1 cellular context compared by ENCODE assay signal in the genomic region with DNA sequence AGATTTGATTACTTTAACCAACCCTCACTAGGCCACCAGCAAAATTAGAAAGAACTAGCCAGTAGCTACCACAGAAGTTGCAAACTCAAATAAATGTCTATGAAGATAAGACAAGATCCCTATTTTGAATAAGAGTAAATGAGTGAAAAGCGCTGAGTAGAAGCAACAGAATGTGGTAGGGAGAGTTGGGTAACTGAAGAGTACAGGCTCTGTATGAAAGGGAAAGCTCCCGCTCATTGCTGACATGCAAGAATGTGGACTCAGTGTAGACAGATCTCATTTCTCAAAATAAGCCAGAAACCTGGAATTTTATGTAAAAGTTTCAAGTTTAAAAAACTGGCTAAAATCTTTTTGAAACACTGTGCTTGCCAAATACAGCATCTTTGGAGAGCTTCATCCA.
TF ChIP-seq lines count a peak whose summit lies in the region.

No MANE protein-coding gene starts in this region.

TF ChIP-seq in WTC11, 78 proteins besides CTCF, POLR2A, EP300 and RAD21 (continued from another document):
- TF ChIP-seq, protein P1, sequence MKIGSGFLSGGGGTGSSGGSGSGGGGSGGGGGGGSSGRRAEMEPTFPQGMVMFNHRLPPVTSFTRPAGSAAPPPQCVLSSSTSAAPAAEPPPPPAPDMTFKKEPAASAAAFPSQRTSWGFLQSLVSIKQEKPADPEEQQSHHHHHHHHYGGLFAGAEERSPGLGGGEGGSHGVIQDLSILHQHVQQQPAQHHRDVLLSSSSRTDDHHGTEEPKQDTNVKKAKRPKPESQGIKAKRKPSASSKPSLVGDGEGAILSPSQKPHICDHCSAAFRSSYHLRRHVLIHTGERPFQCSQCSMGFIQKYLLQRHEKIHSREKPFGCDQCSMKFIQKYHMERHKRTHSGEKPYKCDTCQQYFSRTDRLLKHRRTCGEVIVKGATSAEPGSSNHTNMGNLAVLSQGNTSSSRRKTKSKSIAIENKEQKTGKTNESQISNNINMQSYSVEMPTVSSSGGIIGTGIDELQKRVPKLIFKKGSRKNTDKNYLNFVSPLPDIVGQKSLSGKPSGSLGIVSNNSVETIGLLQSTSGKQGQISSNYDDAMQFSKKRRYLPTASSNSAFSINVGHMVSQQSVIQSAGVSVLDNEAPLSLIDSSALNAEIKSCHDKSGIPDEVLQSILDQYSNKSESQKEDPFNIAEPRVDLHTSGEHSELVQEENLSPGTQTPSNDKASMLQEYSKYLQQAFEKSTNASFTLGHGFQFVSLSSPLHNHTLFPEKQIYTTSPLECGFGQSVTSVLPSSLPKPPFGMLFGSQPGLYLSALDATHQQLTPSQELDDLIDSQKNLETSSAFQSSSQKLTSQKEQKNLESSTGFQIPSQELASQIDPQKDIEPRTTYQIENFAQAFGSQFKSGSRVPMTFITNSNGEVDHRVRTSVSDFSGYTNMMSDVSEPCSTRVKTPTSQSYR (CRISPR knock-in tag; IDR thresholded peaks at IDR 0.05), result no peak
- TF ChIP-seq, protein P2, sequence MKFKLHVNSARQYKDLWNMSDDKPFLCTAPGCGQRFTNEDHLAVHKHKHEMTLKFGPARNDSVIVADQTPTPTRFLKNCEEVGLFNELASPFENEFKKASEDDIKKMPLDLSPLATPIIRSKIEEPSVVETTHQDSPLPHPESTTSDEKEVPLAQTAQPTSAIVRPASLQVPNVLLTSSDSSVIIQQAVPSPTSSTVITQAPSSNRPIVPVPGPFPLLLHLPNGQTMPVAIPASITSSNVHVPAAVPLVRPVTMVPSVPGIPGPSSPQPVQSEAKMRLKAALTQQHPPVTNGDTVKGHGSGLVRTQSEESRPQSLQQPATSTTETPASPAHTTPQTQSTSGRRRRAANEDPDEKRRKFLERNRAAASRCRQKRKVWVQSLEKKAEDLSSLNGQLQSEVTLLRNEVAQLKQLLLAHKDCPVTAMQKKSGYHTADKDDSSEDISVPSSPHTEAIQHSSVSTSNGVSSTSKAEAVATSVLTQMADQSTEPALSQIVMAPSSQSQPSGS (CRISPR knock-in tag; IDR thresholded peaks at IDR 0.05; ENCODE audit: borderline replicate concordance, low read depth), result no peak
- no peak for TF ChIP-seq PRRX2 (CRISPR knock-in tag; IDR thresholded peaks at IDR 0.05)
- TF ChIP-seq ZNF263 (CRISPR knock-in tag; IDR thresholded peaks at IDR 0.05; ENCODE audit: low read depth), result no peak
- TF ChIP-seq FOXK1 (CRISPR knock-in tag; IDR thresholded peaks at IDR 0.05), result no peak
- TF ChIP-seq, protein P3, sequence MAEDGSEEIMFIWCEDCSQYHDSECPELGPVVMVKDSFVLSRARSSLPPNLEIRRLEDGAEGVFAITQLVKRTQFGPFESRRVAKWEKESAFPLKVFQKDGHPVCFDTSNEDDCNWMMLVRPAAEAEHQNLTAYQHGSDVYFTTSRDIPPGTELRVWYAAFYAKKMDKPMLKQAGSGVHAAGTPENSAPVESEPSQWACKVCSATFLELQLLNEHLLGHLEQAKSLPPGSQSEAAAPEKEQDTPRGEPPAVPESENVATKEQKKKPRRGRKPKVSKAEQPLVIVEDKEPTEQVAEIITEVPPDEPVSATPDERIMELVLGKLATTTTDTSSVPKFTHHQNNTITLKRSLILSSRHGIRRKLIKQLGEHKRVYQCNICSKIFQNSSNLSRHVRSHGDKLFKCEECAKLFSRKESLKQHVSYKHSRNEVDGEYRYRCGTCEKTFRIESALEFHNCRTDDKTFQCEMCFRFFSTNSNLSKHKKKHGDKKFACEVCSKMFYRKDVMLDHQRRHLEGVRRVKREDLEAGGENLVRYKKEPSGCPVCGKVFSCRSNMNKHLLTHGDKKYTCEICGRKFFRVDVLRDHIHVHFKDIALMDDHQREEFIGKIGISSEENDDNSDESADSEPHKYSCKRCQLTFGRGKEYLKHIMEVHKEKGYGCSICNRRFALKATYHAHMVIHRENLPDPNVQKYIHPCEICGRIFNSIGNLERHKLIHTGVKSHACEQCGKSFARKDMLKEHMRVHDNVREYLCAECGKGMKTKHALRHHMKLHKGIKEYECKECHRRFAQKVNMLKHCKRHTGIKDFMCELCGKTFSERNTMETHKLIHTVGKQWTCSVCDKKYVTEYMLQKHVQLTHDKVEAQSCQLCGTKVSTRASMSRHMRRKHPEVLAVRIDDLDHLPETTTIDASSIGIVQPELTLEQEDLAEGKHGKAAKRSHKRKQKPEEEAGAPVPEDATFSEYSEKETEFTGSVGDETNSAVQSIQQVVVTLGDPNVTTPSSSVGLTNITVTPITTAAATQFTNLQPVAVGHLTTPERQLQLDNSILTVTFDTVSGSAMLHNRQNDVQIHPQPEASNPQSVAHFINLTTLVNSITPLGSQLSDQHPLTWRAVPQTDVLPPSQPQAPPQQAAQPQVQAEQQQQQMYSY (CRISPR knock-in tag; IDR thresholded peaks at IDR 0.05), result no peak
- no peak for TF ChIP-seq SP1 (CRISPR knock-in tag; conservative IDR thresholded peaks at IDR 0.05)
- TF ChIP-seq ATF1 (CRISPR knock-in tag; IDR thresholded peaks at IDR 0.05), result no peak
- TF ChIP-seq, protein P4, sequence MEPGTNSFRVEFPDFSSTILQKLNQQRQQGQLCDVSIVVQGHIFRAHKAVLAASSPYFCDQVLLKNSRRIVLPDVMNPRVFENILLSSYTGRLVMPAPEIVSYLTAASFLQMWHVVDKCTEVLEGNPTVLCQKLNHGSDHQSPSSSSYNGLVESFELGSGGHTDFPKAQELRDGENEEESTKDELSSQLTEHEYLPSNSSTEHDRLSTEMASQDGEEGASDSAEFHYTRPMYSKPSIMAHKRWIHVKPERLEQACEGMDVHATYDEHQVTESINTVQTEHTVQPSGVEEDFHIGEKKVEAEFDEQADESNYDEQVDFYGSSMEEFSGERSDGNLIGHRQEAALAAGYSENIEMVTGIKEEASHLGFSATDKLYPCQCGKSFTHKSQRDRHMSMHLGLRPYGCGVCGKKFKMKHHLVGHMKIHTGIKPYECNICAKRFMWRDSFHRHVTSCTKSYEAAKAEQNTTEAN (CRISPR knock-in tag; IDR thresholded peaks at IDR 0.05), result no peak
- TF ChIP-seq CBFB (CRISPR knock-in tag; IDR thresholded peaks at IDR 0.05; ENCODE audit: low read depth), result no peak
